Comparison of ENCODE assay signal across 8 cellular contexts in the genomic region with DNA sequence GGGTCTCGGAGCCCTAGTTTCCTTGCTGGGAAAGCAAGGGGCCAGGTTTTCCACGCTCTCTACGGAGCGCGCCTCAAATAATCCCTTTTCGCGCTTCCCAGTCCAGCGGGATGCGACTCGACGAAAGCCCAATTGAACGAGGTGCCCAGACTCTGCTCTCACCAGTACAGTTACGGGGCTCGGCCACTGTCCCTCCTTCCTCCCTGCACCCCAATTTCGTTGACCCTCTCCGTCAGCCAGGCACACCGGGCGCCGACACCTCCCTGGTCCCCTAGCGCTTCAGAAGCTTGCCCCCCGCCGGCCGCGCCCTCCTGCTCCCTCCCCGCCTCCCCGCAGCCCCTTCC. TPM values are rescaled to one million over a fixed set of nuclear protein-coding genes. Genes with fewer than 3 reads are reported as not detected.
DNase-seq lines count a peak whose midpoint lies in the region; ATAC-seq, FAIRE-seq and TF ChIP-seq lines count a peak whose summit lies in the region.

No MANE protein-coding gene starts in this region.

- no peaks in the 10 kb centered on the region for H3K36me3 ChIP-seq in mucosa of rectum (ENCODE audit: control insufficient read depth in 2 of 2, insufficient read depth in 2 of 2, low read length in 2 of 2)

- peak overlapping the region; percentile 24 to 61 for H3K9ac ChIP-seq in mucosa of rectum (ENCODE audit: low read depth in 1 of 2, low read length in 2 of 2)

- H3K4me3 ChIP-seq in Jurkat, Clone E6-1 (ENCODE audit: low read length): peak overlapping the region; percentile 68
- peak overlapping the region; percentile 78 for H3K4me3 ChIP-seq in choroid plexus epithelial cell (ENCODE audit: low read depth, low read length)
- H3K4me3 ChIP-seq in mucosa of rectum (ENCODE audit: low read length in 2 of 2): peak overlapping the region; percentile 75 to 85

- H3K4me1 ChIP-seq in mucosa of rectum (ENCODE audit: control insufficient read depth in 2 of 2, insufficient read depth in 2 of 2, low read length in 2 of 2): peaks cover 10 to 12% of the 10 kb centered on the region in 2 donors

- TF ChIP-seq CTCF in choroid plexus epithelial cell (conservative IDR thresholded peaks at IDR 0.05; ENCODE audit: low read depth, low read length): no peak

- FAIRE-seq in HTR-8/SVneo (lab: Jason Lieb, UNC): no peak

- peak overlapping the region in 1 of 2 donors; percentile 38 for H3K27ac ChIP-seq in mucosa of rectum (ENCODE audit: low read depth in 2 of 2, low read length in 2 of 2)

- DNase-seq in EL: peak; percentile 18
- no peak for DNase-seq in Jurkat, Clone E6-1 (ENCODE audit: low read depth, low spot score)
- DNase-seq in choroid plexus epithelial cell (ENCODE audit: low read depth): no peak
- no peak for DNase-seq in HTR-8/SVneo (ENCODE audit: insufficient read length, low spot score)
- no peak for DNase-seq in HPDE6-E6E7 (ENCODE audit: extremely low spot score)

- H3K9me3 ChIP-seq in mucosa of rectum (ENCODE audit: control insufficient read depth in 2 of 2, low read length in 2 of 2): no peaks in the 10 kb centered on the region

- ATAC-seq in HG03095 (IDR thresholded peaks at IDR 0.05; ENCODE audit: unreplicated experiment) (no peak), GM19463 (IDR thresholded peaks at IDR 0.05; ENCODE audit: unreplicated experiment) (no peak)

- peaks cover 0 to 3% of the 10 kb centered on the region in 2 donors for H3K27me3 ChIP-seq in mucosa of rectum (ENCODE audit: control insufficient read depth in 2 of 2, insufficient read depth in 2 of 2, low read length in 2 of 2)

RNA-seq across cellular contexts. Expression of a gene that starts 0.4 kb away (rescaled TPM):
- 7.8 TPM for polyA plus RNA-seq in Jurkat, Clone E6-1 (2012; ENCODE audit: insufficient read depth, insufficient read length)

RNA-seq across cellular contexts. Expression of a gene that starts 10.4 kb away (rescaled TPM):
- not detected for polyA plus RNA-seq in Jurkat, Clone E6-1 (2012; ENCODE audit: insufficient read depth, insufficient read length)

RNA-seq across cellular contexts. Expression of a gene that starts 19.7 kb away (rescaled TPM):
- 9.5 TPM for polyA plus RNA-seq in Jurkat, Clone E6-1 (2012; ENCODE audit: insufficient read depth, insufficient read length)

RNA-seq across cellular contexts. Expression of a gene that starts 19.9 kb away (rescaled TPM):
- polyA plus RNA-seq in Jurkat, Clone E6-1 (2012; ENCODE audit: insufficient read depth, insufficient read length): 79.8 TPM

RNA-seq across cellular contexts. Expression of a gene that starts 29.7 kb away (rescaled TPM):
- polyA plus RNA-seq in Jurkat, Clone E6-1 (2012; ENCODE audit: insufficient read depth, insufficient read length): 4.8 TPM
